Comparison of ENCODE assay signal across 29 cellular contexts in genomic region chr17:47778184-47778635, GRCh38. TPM values are rescaled to one million over a fixed set of nuclear protein-coding genes. Genes with fewer than 3 reads are reported as not detected.
"Had no signal": no experiment of that assay in that cellular context is flagged by ENCODE, and none has a peak within 500 bp of the region (broad histone marks: within the 10 kb centered on the region; RNA-seq: fewer than 3 reads in every experiment).

No MANE protein-coding gene starts in this region.

- H3K4me3 Mint-ChIP-seq: mesothelial cell of epicardium; naive B cell; natural killer cell treated with Interleukin-12 subunit alpha and Interleukin-12 subunit beta and Interleukin-15 and Interleukin-18, amount 100 ng/mL, for 72 hours; neural crest cell; stimulated activated naive CD8-positive, alpha-beta T cell treated with anti-CD3 and anti-CD28 coated beads, Interleukin-15, amount 100 ng/mL, for 72 hours had no signal

- H3K27ac ChIP-seq: dorsolateral prefrontal cortex, epithelial cell of prostate, gastrocnemius medialis, left lung, prostate gland, sigmoid colon, suprapubic skin, thyroid gland, vagina had no signal

- H3K4me1 Mint-ChIP-seq: mesothelial cell of epicardium; naive B cell; neural crest cell; stimulated activated naive CD8-positive, alpha-beta T cell treated with anti-CD3 and anti-CD28 coated beads, Interleukin-15, amount 100 ng/mL, for 72 hours had no signal

- H3K9me3 Mint-ChIP-seq: mesothelial cell of epicardium; natural killer cell treated with Interleukin-12 subunit alpha and Interleukin-12 subunit beta and Interleukin-15 and Interleukin-18, amount 100 ng/mL, for 72 hours; neural crest cell had no signal

- H3K27me3 ChIP-seq: vagina had no signal

- H3K36me3 Mint-ChIP-seq: mesothelial cell of epicardium; natural killer cell treated with Interleukin-12 subunit alpha and Interleukin-12 subunit beta and Interleukin-15 and Interleukin-18, amount 100 ng/mL, for 72 hours had no signal

- H3K36me3 ChIP-seq: gastrocnemius medialis, left lung, prostate gland, sigmoid colon, suprapubic skin, thyroid gland, vagina had no signal

- ATAC-seq: esophagus mucosa; gastrocnemius medialis; left cardiac atrium; left lung; mucosa of descending colon; natural killer cell treated with Interleukin-12 subunit alpha and Interleukin-12 subunit beta and Interleukin-15 and Interleukin-18, amount 100 ng/mL, for 72 hours; stimulated activated naive CD8-positive, alpha-beta T cell treated with anti-CD3 and anti-CD28 coated beads, Interleukin-15, amount 100 ng/mL, for 72 hours had no signal

- H3K9me3 ChIP-seq: gastrocnemius medialis, left lung, mucosa of descending colon, prostate gland, sigmoid colon, suprapubic skin, thyroid gland, vagina had no signal

- H3K4me3 ChIP-seq: dorsolateral prefrontal cortex, gastrocnemius medialis, left lung, mucosa of descending colon, prostate gland, sigmoid colon, suprapubic skin, thyroid gland, vagina had no signal

- DNase-seq: dorsolateral prefrontal cortex; effector CD4-positive, alpha-beta T cell; foreskin fibroblast; gastrocnemius medialis; left cardiac atrium; mesenchymal stem cell; mucosa of descending colon; naive B cell; right cardiac atrium; sigmoid colon; stimulated activated naive CD4-positive, alpha-beta T cell; stimulated activated naive CD8-positive, alpha-beta T cell treated with anti-CD3 and anti-CD28 coated beads, Interleukin-15, amount 100 ng/mL, for 72 hours; thyroid gland; trophoblast cell had no signal

- H3K4me1 ChIP-seq: gastrocnemius medialis, left lung, prostate gland, suprapubic skin, thyroid gland, vagina had no signal

- H3K27ac Mint-ChIP-seq: mesothelial cell of epicardium; naive B cell; natural killer cell treated with Interleukin-12 subunit alpha and Interleukin-12 subunit beta and Interleukin-15 and Interleukin-18, amount 100 ng/mL, for 72 hours; stimulated activated naive CD8-positive, alpha-beta T cell treated with anti-CD3 and anti-CD28 coated beads, Interleukin-15, amount 100 ng/mL, for 72 hours had no signal

RNA-seq across cellular contexts. Expression of gene TBX21, which starts 45.2 kb away (rescaled TPM):
- total RNA-seq: esophagus mucosa, glomerular endothelial cell, kidney epithelial cell, lung microvascular endothelial cell, mesothelial cell of epicardium, neural crest cell, osteoblast, skeletal muscle tissue had no signal

RNA-seq across cellular contexts. Expression of gene LRRC46, which starts 53.3 kb away (rescaled TPM):
- total RNA-seq: glomerular endothelial cell, left cardiac atrium, lower leg skin, lung microvascular endothelial cell, mesothelial cell of epicardium, osteoblast, skeletal muscle tissue, suprapubic skin, vagina had no signal
